Comparison of ENCODE assay signal across 19 cellular contexts in the genomic region with DNA sequence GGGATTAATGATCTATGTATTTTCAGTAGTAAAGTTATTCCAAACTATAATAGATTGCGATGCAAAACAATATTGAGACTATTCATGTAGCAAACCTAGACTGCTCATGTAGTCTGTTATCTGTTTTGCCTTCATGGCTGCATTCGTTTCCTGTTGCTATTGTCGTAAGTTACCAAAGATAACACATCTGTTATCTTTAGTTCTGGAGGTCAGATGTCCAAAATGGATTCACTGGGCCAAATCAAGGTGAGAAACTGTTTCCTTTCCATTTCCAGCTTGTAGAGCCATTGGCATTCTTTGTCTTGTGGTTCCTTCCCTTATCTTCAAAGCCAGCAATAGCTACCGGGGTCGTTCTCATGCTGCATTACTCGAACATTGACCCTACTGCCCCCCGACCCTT.
"Had no signal": no experiment of that assay in that cellular context is flagged by ENCODE, and none has a peak within 500 bp of the region (broad histone marks: within the 10 kb centered on the region; RNA-seq: fewer than 3 reads in every experiment).

No MANE protein-coding gene starts in this region.

- H3K4me3 ChIP-seq: breast epithelium, coronary artery, upper lobe of right lung had no signal

- ATAC-seq: activated CD4-positive, alpha-beta T cell treated with anti-CD3 and anti-CD28 coated beads for 36 hours; activated T-cell treated with anti-CD3 and anti-CD28 coated beads, Interleukin-2, amount 50 U/mL, for 4 hours; foreskin keratinocyte; naive thymus-derived CD8-positive, alpha-beta T cell; stimulated activated naive CD8-positive, alpha-beta T cell treated with anti-CD3 and anti-CD28 coated beads, Interleukin-15, Interleukin-2, amounts not matched to agents 100 U/mL and 50 U/mL, for 24 hours; upper lobe of right lung had no signal

- H3K9me2 ChIP-seq: SK-N-SH had no signal

- H3K27me3 ChIP-seq: breast epithelium, foreskin keratinocyte, upper lobe of right lung had no signal

- H3K9ac ChIP-seq: SK-N-SH had no signal

- H3K4me1 ChIP-seq: breast epithelium, foreskin keratinocyte, upper lobe of right lung had no signal

- H3K36me3 ChIP-seq: breast epithelium had no signal

- H3K27ac ChIP-seq: breast epithelium, coronary artery, foreskin keratinocyte, upper lobe of right lung had no signal

- DNase-seq: activated B cell treated with CpG ODN at 0.5 μM for 24 hours; activated CD4-positive, alpha-beta T cell treated with anti-CD3 and anti-CD28 coated beads for 36 hours; activated CD4-positive, alpha-beta T cell treated with anti-CD3 and anti-CD28 coated beads, Interleukin-2, amount 50 U/mL, for 48 hours; activated CD8-positive, alpha-beta memory T cell treated with anti-CD3 and anti-CD28 coated beads, Interleukin-2, amount 50 U/mL, for 48 hours; activated naive CD4-positive, alpha-beta T cell treated with Interleukin-2 at 50 U/mL for 16 hours; activated naive CD8-positive, alpha-beta T cell treated with anti-CD3 and anti-CD28 coated beads for 36 hours; activated T-cell treated with anti-CD3 and anti-CD28 coated beads, Interleukin-2, amount 50 U/mL, for 4 hours; cerebellar nuclear complex; foreskin keratinocyte; hippocampal formation; kidney glomerular epithelial cell; naive thymus-derived CD8-positive, alpha-beta T cell; retina; SK-N-SH; stimulated activated CD4-positive, alpha-beta T cell treated with anti-CD3 and anti-CD28 coated beads, Interleukin-4, amount 100 ng/mL, for 24 hours; stimulated activated naive CD8-positive, alpha-beta T cell treated with anti-CD3 and anti-CD28 coated beads, Interleukin-15, Interleukin-2, amounts not matched to agents 100 U/mL and 50 U/mL, for 24 hours; upper lobe of right lung had no signal

- H3K9me3 ChIP-seq: breast epithelium, SK-N-SH, upper lobe of right lung had no signal

- H3K4me2 ChIP-seq: SK-N-SH had no signal
